Comparison of ENCODE assay signal across 14 cellular contexts in genomic region chr2:43026451-43027102, GRCh38.
DNase-seq lines count a peak whose midpoint lies in the region; ATAC-seq and TF ChIP-seq lines count a peak whose summit lies in the region.
"Had no signal": no experiment of that assay in that cellular context is flagged by ENCODE, and none has a peak within 500 bp of the region (broad histone marks: within the 10 kb centered on the region; RNA-seq: fewer than 3 reads in every experiment).

No MANE protein-coding gene starts in this region.

- H4K20me1 ChIP-seq in BLaER1 = no peaks in the 10 kb centered on the region

- H3K4me3 ChIP-seq in BLaER1 (no peak overlapping the region), liver (ENCODE audit: low read depth in 1 of 3, low read length in 3 of 3) (no peak overlapping the region), gastrocnemius medialis (no peak overlapping the region)

- H3K9me3 ChIP-seq in BLaER1 = peaks cover 10% of the 10 kb centered on the region
- H3K9me3 ChIP-seq in liver (ENCODE audit: control insufficient read depth in 4 of 4, low read length in 3 of 4) = no peaks in the 10 kb centered on the region
- no peaks in the 10 kb centered on the region for H3K9me3 ChIP-seq in gastrocnemius medialis

- intact Hi-C loops in gastrocnemius medialis (cut with DNase I; ENCODE audit: low total_unique reads) = loop anchor here (5.0 kb wide), 1 partner anchor 456 kb away; no protein-coding TSS in a partner anchor
- intact Hi-C loops in head of caudate nucleus (cut with DNase I) = loop anchor here (5.0 kb wide), 1 partner anchor 76 kb away; no protein-coding TSS in a partner anchor

- no peak overlapping the region for H3K4me3 Mint-ChIP-seq in chondrocyte (ENCODE audit: unreplicated experiment)
- H3K4me3 Mint-ChIP-seq in activated CD8-positive, alpha-beta memory T cell treated with anti-CD3 and anti-CD28 coated beads, Interleukin-2, amount 10 ng/mL, durations not matched to agents 7 days and 5 days = no peak overlapping the region
- H3K4me3 Mint-ChIP-seq: activated CD4-positive, alpha-beta T cell treated with anti-CD3 and anti-CD28 coated beads, Interleukin-2, amount 10 ng/mL, durations not matched to agents 7 days and 5 days; stimulated activated naive B cell treated with anti-CD40 and anti-IgM and Interleukin-4, amounts not matched to agents 10 μg/mL and 1 μg/mL and 100 μg/mL, for 72 hours had no signal

- DNase-seq in chondrocyte (ENCODE audit: low spot score) = peak; percentile 68
- peak in 1 of 2 donors; percentile 27 for DNase-seq in gastrocnemius medialis
- DNase-seq in ecto neural progenitor cell (ENCODE audit: low spot score) = no peak
- DNase-seq in activated CD8-positive, alpha-beta memory T cell treated with anti-CD3 and anti-CD28 coated beads, Interleukin-2, amount 10 ng/mL, durations not matched to agents 7 days and 5 days = no peak
- no peak for DNase-seq in head of caudate nucleus
- DNase-seq: activated CD4-positive, alpha-beta T cell treated with anti-CD3 and anti-CD28 coated beads, Interleukin-2, amount 10 ng/mL, durations not matched to agents 7 days and 5 days; Karpas-422; NCI-H1436 treated with DMSO at 0.1 percent for 48 hours; NCI-H345; SHP77 treated with DMSO at 0.1 percent for 48 hours; stimulated activated naive B cell treated with anti-CD40 and anti-IgM and Interleukin-4, amounts not matched to agents 10 μg/mL and 1 μg/mL and 100 μg/mL, for 72 hours had no signal

- H3K4me2 ChIP-seq in BLaER1 = no peak overlapping the region

- TF ChIP-seq CTCF in chondrocyte (IDR thresholded peaks at IDR 0.05) (no peak), liver (IDR thresholded peaks at IDR 0.05; ENCODE audit: low read depth, low read length, missing input control) (no peak), gastrocnemius medialis (IDR thresholded peaks at IDR 0.05 in 4 of 5, conservative IDR thresholded peaks at IDR 0.05 in 1 of 5) (no peak)

- TF ChIP-seq POLR2A in gastrocnemius medialis (IDR thresholded peaks at IDR 0.05) = no peak

- H3K27ac Mint-ChIP-seq in chondrocyte (ENCODE audit: unreplicated experiment) = no peak overlapping the region
- H3K27ac Mint-ChIP-seq in activated CD8-positive, alpha-beta memory T cell treated with anti-CD3 and anti-CD28 coated beads, Interleukin-2, amount 10 ng/mL, durations not matched to agents 7 days and 5 days = no peak overlapping the region
- H3K27ac Mint-ChIP-seq: activated CD4-positive, alpha-beta T cell treated with anti-CD3 and anti-CD28 coated beads, Interleukin-2, amount 10 ng/mL, durations not matched to agents 7 days and 5 days had no signal

- in situ Hi-C loops in gastrocnemius medialis (cut with MboI; ENCODE audit: low sequenced_read_pairs in 4 of 4) = loop anchor here in 2 of 4 donors (10.0 kb wide), 2 partner anchors 98 to 198 kb away; partner anchors contain the start of gene ZFP36L2 (in 1 of the 2)

- WGBS in liver = 77% methylated on average over 17 of the region's 17 CpGs

- H3K36me3 Mint-ChIP-seq in chondrocyte (ENCODE audit: low read depth) = peaks cover 3% of the 10 kb centered on the region
- no peaks in the 10 kb centered on the region for H3K36me3 Mint-ChIP-seq in activated CD8-positive, alpha-beta memory T cell treated with anti-CD3 and anti-CD28 coated beads, Interleukin-2, amount 10 ng/mL, durations not matched to agents 7 days and 5 days

- H3K4me1 ChIP-seq in BLaER1 (peaks cover 22% of the 10 kb centered on the region), liver (ENCODE audit: control insufficient read depth in 4 of 4, insufficient read depth in 4 of 4, low read length in 3 of 4) (peaks cover 6 to 18% (median 11%) of the 10 kb centered on the region in 4 donors), gastrocnemius medialis (peaks cover 3 to 8% of the 10 kb centered on the region in 2 donors)

- ATAC-seq in gastrocnemius medialis = no peak
- ATAC-seq in activated CD8-positive, alpha-beta memory T cell treated with anti-CD3 and anti-CD28 coated beads, Interleukin-2, amount 10 ng/mL, durations not matched to agents 7 days and 5 days = no peak
- no peak for ATAC-seq in GM21723 (IDR thresholded peaks at IDR 0.05; ENCODE audit: unreplicated experiment)
- ATAC-seq: stimulated activated naive B cell treated with anti-CD40 and anti-IgM and Interleukin-4, amounts not matched to agents 10 μg/mL and 1 μg/mL and 100 μg/mL, for 72 hours had no signal

- H3K27me3 Mint-ChIP-seq in chondrocyte (ENCODE audit: low read depth) = no peaks in the 10 kb centered on the region
- no peaks in the 10 kb centered on the region for H3K27me3 Mint-ChIP-seq in activated CD8-positive, alpha-beta memory T cell treated with anti-CD3 and anti-CD28 coated beads, Interleukin-2, amount 10 ng/mL, durations not matched to agents 7 days and 5 days
- H3K27me3 Mint-ChIP-seq: activated CD4-positive, alpha-beta T cell treated with anti-CD3 and anti-CD28 coated beads, Interleukin-2, amount 10 ng/mL, durations not matched to agents 7 days and 5 days; stimulated activated naive B cell treated with anti-CD40 and anti-IgM and Interleukin-4, amounts not matched to agents 10 μg/mL and 1 μg/mL and 100 μg/mL, for 72 hours had no signal

- H3K27me3 ChIP-seq in BLaER1 (no peaks in the 10 kb centered on the region), liver (ENCODE audit: control insufficient read depth in 4 of 4, insufficient read depth in 4 of 4, low read length in 3 of 4) (no peaks in the 10 kb centered on the region), gastrocnemius medialis (no peaks in the 10 kb centered on the region)

- H3K27ac ChIP-seq in BLaER1 = peak overlapping the region; percentile 18; the same call in 1 of the 2 replicates
- H3K27ac ChIP-seq in liver (ENCODE audit: low read depth in 1 of 2, low read length in 2 of 2) = no peak overlapping the region
- peak overlapping the region; percentile 22 to 54 (median 36) for H3K27ac ChIP-seq in gastrocnemius medialis

- peaks cover 9% of the 10 kb centered on the region for H3K4me1 Mint-ChIP-seq in chondrocyte (ENCODE audit: low read depth)
- peaks cover 2% of the 10 kb centered on the region for H3K4me1 Mint-ChIP-seq in activated CD8-positive, alpha-beta memory T cell treated with anti-CD3 and anti-CD28 coated beads, Interleukin-2, amount 10 ng/mL, durations not matched to agents 7 days and 5 days

- peaks cover 6% of the 10 kb centered on the region for H3K9me3 Mint-ChIP-seq in chondrocyte (ENCODE audit: low read depth)
- H3K9me3 Mint-ChIP-seq in activated CD8-positive, alpha-beta memory T cell treated with anti-CD3 and anti-CD28 coated beads, Interleukin-2, amount 10 ng/mL, durations not matched to agents 7 days and 5 days (ENCODE audit: low read depth) = peaks cover 3% of the 10 kb centered on the region

- H3K9ac ChIP-seq in BLaER1 (no peak overlapping the region), liver (ENCODE audit: low read depth in 1 of 2, low read length in 2 of 2) (no peak overlapping the region)

- H3K36me3 ChIP-seq in BLaER1 (peaks cover 6% of the 10 kb centered on the region; the same call in 1 of the 2 replicates), liver (ENCODE audit: control insufficient read depth in 4 of 4, insufficient read depth in 3 of 4, low read depth in 1 of 4, low read length in 3 of 4) (no peaks in the 10 kb centered on the region), gastrocnemius medialis (no peaks in the 10 kb centered on the region)

- CTCF ChIA-PET in activated CD8-positive, alpha-beta memory T cell treated with anti-CD3 and anti-CD28 coated beads, Interleukin-2, amount 10 ng/mL, durations not matched to agents 7 days and 5 days (lab: Charles Lee) = interaction anchor here (1.0 to 1.3 kb wide), 2 partner anchors 52 to 203 kb away, joined by 3 read pairs; no protein-coding TSS in a partner anchor

- peak in 1 of 2 donors; percentile 51 for TF ChIP-seq RAD21 in liver (IDR thresholded peaks at IDR 0.05)

TF ChIP-seq in liver, 16 proteins besides CTCF, POLR2A, EP300 and RAD21 (continues in another document):
- TF ChIP-seq RXRA (IDR thresholded peaks at IDR 0.05) (peak; percentile 83 to 94), HNF4G (IDR thresholded peaks at IDR 0.05) (no peak), NR2F2 (IDR thresholded peaks at IDR 0.05) (no peak), ATF3 (IDR thresholded peaks at IDR 0.05) (no peak), FOXA2 (IDR thresholded peaks at IDR 0.05) (no peak), EGR1 (IDR thresholded peaks at IDR 0.05; ENCODE audit: low read depth in 2 of 2) (no peak), YY1 (IDR thresholded peaks at IDR 0.05) (no peak), HNF4A (conservative IDR thresholded peaks at IDR 0.05) (peak in 1 of 2 donors; percentile 11), GABPA (IDR thresholded peaks at IDR 0.05 in 1 of 2, conservative IDR thresholded peaks at IDR 0.05 in 1 of 2) (no peak)
- TF ChIP-seq, protein P1, sequence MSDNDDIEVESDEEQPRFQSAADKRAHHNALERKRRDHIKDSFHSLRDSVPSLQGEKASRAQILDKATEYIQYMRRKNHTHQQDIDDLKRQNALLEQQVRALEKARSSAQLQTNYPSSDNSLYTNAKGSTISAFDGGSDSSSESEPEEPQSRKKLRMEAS (IDR thresholded peaks at IDR 0.05) = no peak
- TF ChIP-seq, protein P2, sequence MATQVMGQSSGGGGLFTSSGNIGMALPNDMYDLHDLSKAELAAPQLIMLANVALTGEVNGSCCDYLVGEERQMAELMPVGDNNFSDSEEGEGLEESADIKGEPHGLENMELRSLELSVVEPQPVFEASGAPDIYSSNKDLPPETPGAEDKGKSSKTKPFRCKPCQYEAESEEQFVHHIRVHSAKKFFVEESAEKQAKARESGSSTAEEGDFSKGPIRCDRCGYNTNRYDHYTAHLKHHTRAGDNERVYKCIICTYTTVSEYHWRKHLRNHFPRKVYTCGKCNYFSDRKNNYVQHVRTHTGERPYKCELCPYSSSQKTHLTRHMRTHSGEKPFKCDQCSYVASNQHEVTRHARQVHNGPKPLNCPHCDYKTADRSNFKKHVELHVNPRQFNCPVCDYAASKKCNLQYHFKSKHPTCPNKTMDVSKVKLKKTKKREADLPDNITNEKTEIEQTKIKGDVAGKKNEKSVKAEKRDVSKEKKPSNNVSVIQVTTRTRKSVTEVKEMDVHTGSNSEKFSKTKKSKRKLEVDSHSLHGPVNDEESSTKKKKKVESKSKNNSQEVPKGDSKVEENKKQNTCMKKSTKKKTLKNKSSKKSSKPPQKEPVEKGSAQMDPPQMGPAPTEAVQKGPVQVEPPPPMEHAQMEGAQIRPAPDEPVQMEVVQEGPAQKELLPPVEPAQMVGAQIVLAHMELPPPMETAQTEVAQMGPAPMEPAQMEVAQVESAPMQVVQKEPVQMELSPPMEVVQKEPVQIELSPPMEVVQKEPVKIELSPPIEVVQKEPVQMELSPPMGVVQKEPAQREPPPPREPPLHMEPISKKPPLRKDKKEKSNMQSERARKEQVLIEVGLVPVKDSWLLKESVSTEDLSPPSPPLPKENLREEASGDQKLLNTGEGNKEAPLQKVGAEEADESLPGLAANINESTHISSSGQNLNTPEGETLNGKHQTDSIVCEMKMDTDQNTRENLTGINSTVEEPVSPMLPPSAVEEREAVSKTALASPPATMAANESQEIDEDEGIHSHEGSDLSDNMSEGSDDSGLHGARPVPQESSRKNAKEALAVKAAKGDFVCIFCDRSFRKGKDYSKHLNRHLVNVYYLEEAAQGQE (IDR thresholded peaks at IDR 0.05) = no peak

Comparison
In these comparisons a context has a peak if more than half of its experiments do, and no peak if none do; other contexts are left out.
1. H3K27ac ChIP-seq: peak in BLaER1 (single experiment) and gastrocnemius medialis (4 of 4); none in liver (0 of 2).